In genomic region chr12:123492290-123492689, GRCh38 we compare ENCODE assay signal across 23 cellular contexts. TPM values are rescaled to one million over a fixed set of nuclear protein-coding genes. Genes with fewer than 3 reads are reported as not detected.
DNase-seq lines count a peak whose midpoint lies in the region; ATAC-seq and TF ChIP-seq lines count a peak whose summit lies in the region.
"Had no signal": no experiment of that assay in that cellular context is flagged by ENCODE, and none has a peak within 500 bp of the region (broad histone marks: within the 10 kb centered on the region; RNA-seq: fewer than 3 reads in every experiment).

No MANE protein-coding gene starts in this region.

- H3K9me3 ChIP-seq in CD4-positive, CD25-positive, alpha-beta regulatory T cell (ENCODE audit: control insufficient read depth in 2 of 2, low read length in 2 of 2) = no peaks in the 10 kb centered on the region
- H3K9me3 ChIP-seq: esophagus muscularis mucosa had no signal

- no peaks in the 10 kb centered on the region for H3K27me3 Mint-ChIP-seq in CD4-positive, CD25-positive, alpha-beta regulatory T cell
- H3K27me3 Mint-ChIP-seq in glutamatergic neuron (ENCODE audit: unreplicated experiment) (peaks cover 10% of the 10 kb centered on the region), nephron (ENCODE audit: low read depth) (no peaks in the 10 kb centered on the region)
- H3K27me3 Mint-ChIP-seq: activated B cell treated with CpG ODN at 0.5 μM for 24 hours; activated CD8-positive, alpha-beta T cell treated with anti-CD3 and anti-CD28 coated beads for 36 hours; activated T-cell treated with anti-CD3 and anti-CD28 coated beads, Interleukin-2, amount 50 U/mL, for 24 hours; IgD-negative memory B cell; stimulated activated naive CD8-positive, alpha-beta T cell treated with anti-CD3 and anti-CD28 coated beads, Interleukin-15, amount 100 ng/mL, for 72 hours had no signal

- no peak for ATAC-seq in CD4-positive, CD25-positive, alpha-beta regulatory T cell (ENCODE audit: low read depth in 2 of 2)
- ATAC-seq: activated CD8-positive, alpha-beta T cell treated with anti-CD3 and anti-CD28 coated beads for 36 hours; stimulated activated naive CD8-positive, alpha-beta T cell treated with anti-CD3 and anti-CD28 coated beads, Interleukin-15, amount 100 ng/mL, for 72 hours had no signal

- H3K4me1 ChIP-seq in CD4-positive, CD25-positive, alpha-beta regulatory T cell (ENCODE audit: control insufficient read depth, insufficient read depth, low read length, poor library complexity, severe bottlenecking) = no peaks in the 10 kb centered on the region
- H3K4me1 ChIP-seq: esophagus muscularis mucosa had no signal

- H3K4me1 Mint-ChIP-seq in CD4-positive, CD25-positive, alpha-beta regulatory T cell = peaks cover 0 to 2% (median 0%) of the 10 kb centered on the region in 4 donors
- H3K4me1 Mint-ChIP-seq in glutamatergic neuron (ENCODE audit: low read depth, unreplicated experiment) (peaks cover 23% of the 10 kb centered on the region), nephron (peaks cover 21% of the 10 kb centered on the region)
- H3K4me1 Mint-ChIP-seq: activated B cell treated with CpG ODN at 0.5 μM for 24 hours; IgD-negative memory B cell; stimulated activated naive CD8-positive, alpha-beta T cell treated with anti-CD3 and anti-CD28 coated beads, Interleukin-15, amount 100 ng/mL, for 72 hours had no signal

- no peak for DNase-seq in CD4-positive, CD25-positive, alpha-beta regulatory T cell
- DNase-seq in NCI-H82 treated with DMSO at 0.1 percent for 48 hours (lab: John Stamatoyannopoulos, UW; ENCODE audit: unreplicated experiment) = peak; percentile 44
- DNase-seq in glutamatergic neuron = no peak
- no peak for DNase-seq in amygdala (lab: John Stamatoyannopoulos, UW)
- DNase-seq in UCSD-AML1 (lab: John Stamatoyannopoulos, UW; ENCODE audit: unreplicated experiment) = no peak
- no peak for DNase-seq in EL
- DNase-seq in T1000 (lab: John Stamatoyannopoulos, UW) = no peak
- DNase-seq: ACHN; activated B cell treated with CpG ODN at 0.5 μM for 24 hours; activated CD8-positive, alpha-beta T cell treated with anti-CD3 and anti-CD28 coated beads for 36 hours; activated naive CD4-positive, alpha-beta T cell treated with anti-CD3 and anti-CD28 coated beads for 36 hours; activated T-cell treated with anti-CD3 and anti-CD28 coated beads, Interleukin-2, amount 50 U/mL, for 24 hours; aorta; C1 segment of cervical spinal cord; MM.1S; NCI-H1930; NCI-H446 treated with DMSO at 0.1 percent for 48 hours; stimulated activated CD4-positive, alpha-beta T cell treated with anti-CD3 and anti-CD28 coated beads, Interleukin-1b, Interleukin-23, amount 100 ng/mL, for 48 hours; stimulated activated naive CD8-positive, alpha-beta T cell treated with anti-CD3 and anti-CD28 coated beads, Interleukin-15, amount 100 ng/mL, for 72 hours had no signal

- peaks cover 5% of the 10 kb centered on the region for H3K36me3 Mint-ChIP-seq in CD4-positive, CD25-positive, alpha-beta regulatory T cell
- H3K36me3 Mint-ChIP-seq in glutamatergic neuron (ENCODE audit: unreplicated experiment) (no peaks in the 10 kb centered on the region), nephron (ENCODE audit: low read depth) (peaks cover 37% of the 10 kb centered on the region)

- H3K4me3 Mint-ChIP-seq in CD4-positive, CD25-positive, alpha-beta regulatory T cell = no peak overlapping the region
- peak overlapping the region; percentile 54 for H3K4me3 Mint-ChIP-seq in glutamatergic neuron (ENCODE audit: unreplicated experiment)
- H3K4me3 Mint-ChIP-seq in nephron = no peak overlapping the region
- H3K4me3 Mint-ChIP-seq: activated B cell treated with CpG ODN at 0.5 μM for 24 hours; activated CD8-positive, alpha-beta T cell treated with anti-CD3 and anti-CD28 coated beads for 36 hours; activated naive CD4-positive, alpha-beta T cell treated with anti-CD3 and anti-CD28 coated beads for 36 hours; activated T-cell treated with anti-CD3 and anti-CD28 coated beads, Interleukin-2, amount 50 U/mL, for 24 hours; IgD-negative memory B cell; stimulated activated naive CD8-positive, alpha-beta T cell treated with anti-CD3 and anti-CD28 coated beads, Interleukin-15, amount 100 ng/mL, for 72 hours had no signal

- H3K4me3 ChIP-seq in CD4-positive, CD25-positive, alpha-beta regulatory T cell (ENCODE audit: low read depth, low read length) = no peak overlapping the region
- H3K4me3 ChIP-seq: esophagus muscularis mucosa had no signal

- no peak overlapping the region for H3K27ac ChIP-seq in CD4-positive, CD25-positive, alpha-beta regulatory T cell (ENCODE audit: insufficient read depth, low read length, poor library complexity, severe bottlenecking)
- H3K27ac ChIP-seq: esophagus muscularis mucosa, HL-60 had no signal

- H3K27ac Mint-ChIP-seq in CD4-positive, CD25-positive, alpha-beta regulatory T cell = peak overlapping the region in 2 of 3 donors; percentile 48 to 62
- peak overlapping the region; percentile 90 for H3K27ac Mint-ChIP-seq in glutamatergic neuron (ENCODE audit: unreplicated experiment)
- H3K27ac Mint-ChIP-seq in nephron = peak overlapping the region; percentile 6 to 91 (median 43)
- H3K27ac Mint-ChIP-seq: activated B cell treated with CpG ODN at 0.5 μM for 24 hours; activated CD8-positive, alpha-beta T cell treated with anti-CD3 and anti-CD28 coated beads for 36 hours; activated naive CD4-positive, alpha-beta T cell treated with anti-CD3 and anti-CD28 coated beads for 36 hours; activated T-cell treated with anti-CD3 and anti-CD28 coated beads, Interleukin-2, amount 50 U/mL, for 24 hours; IgD-negative memory B cell; stimulated activated naive CD8-positive, alpha-beta T cell treated with anti-CD3 and anti-CD28 coated beads, Interleukin-15, amount 100 ng/mL, for 72 hours had no signal

- H3K36me3 ChIP-seq in CD4-positive, CD25-positive, alpha-beta regulatory T cell (ENCODE audit: control insufficient read depth, insufficient read depth, low read length) = no peaks in the 10 kb centered on the region

- peaks cover 0 to 2% (median 0%) of the 10 kb centered on the region in 7 donors for H3K9me3 Mint-ChIP-seq in CD4-positive, CD25-positive, alpha-beta regulatory T cell
- H3K9me3 Mint-ChIP-seq in glutamatergic neuron (ENCODE audit: unreplicated experiment) (peaks cover 5% of the 10 kb centered on the region), nephron (no peaks in the 10 kb centered on the region)
- H3K9me3 Mint-ChIP-seq: activated B cell treated with CpG ODN at 0.5 μM for 24 hours; activated CD8-positive, alpha-beta T cell treated with anti-CD3 and anti-CD28 coated beads for 36 hours; activated naive CD4-positive, alpha-beta T cell treated with anti-CD3 and anti-CD28 coated beads for 36 hours; activated T-cell treated with anti-CD3 and anti-CD28 coated beads, Interleukin-2, amount 50 U/mL, for 24 hours; IgD-negative memory B cell; stimulated activated naive CD8-positive, alpha-beta T cell treated with anti-CD3 and anti-CD28 coated beads, Interleukin-15, amount 100 ng/mL, for 72 hours had no signal

- no peaks in the 10 kb centered on the region for H3K27me3 ChIP-seq in CD4-positive, CD25-positive, alpha-beta regulatory T cell (ENCODE audit: control insufficient read depth, insufficient read depth, low read length)
- H3K27me3 ChIP-seq: esophagus muscularis mucosa had no signal

- TF ChIP-seq CTCF in glutamatergic neuron (IDR thresholded peaks at IDR 0.05; ENCODE audit: partially characterized antibody, unreplicated experiment) (no peak), nephron (IDR thresholded peaks at IDR 0.05; ENCODE audit: unreplicated experiment in 3 of 3) (no peak)

RNA-seq across cellular contexts. Expression of gene SNRNP35, which starts 34.4 kb away (rescaled TPM):
- 47.8 TPM for total RNA-seq in CD4-positive, CD25-positive, alpha-beta regulatory T cell
- polyA plus RNA-seq in CD4-positive, CD25-positive, alpha-beta regulatory T cell = 10 to 100 TPM; 43.5 to 54.4 (median 46.0) TPM
- 33.1 TPM for total RNA-seq in glutamatergic neuron (ENCODE audit: unreplicated experiment)

RNA-seq across cellular contexts. Expression of gene RILPL1, which starts 41.2 kb away (rescaled TPM):
- total RNA-seq in CD4-positive, CD25-positive, alpha-beta regulatory T cell = 6.6 TPM
- under 1 TPM; 0.13 to 0.49 (median 0.32) TPM for polyA plus RNA-seq in CD4-positive, CD25-positive, alpha-beta regulatory T cell
- total RNA-seq in glutamatergic neuron (ENCODE audit: unreplicated experiment) = 6.2 TPM

RNA-seq across cellular contexts. Expression of gene RILPL2, which starts 55.8 kb away (rescaled TPM):
- total RNA-seq in CD4-positive, CD25-positive, alpha-beta regulatory T cell = 14.7 TPM
- polyA plus RNA-seq in CD4-positive, CD25-positive, alpha-beta regulatory T cell = 10 to 100 TPM; 10.2 to 15.5 (median 10.9) TPM
- total RNA-seq in glutamatergic neuron (ENCODE audit: unreplicated experiment) = 0.10 TPM

Comparison
In these comparisons a context has a peak if more than half of its experiments do, and no peak if none do; other contexts are left out.
1. RNA of gene RILPL2, which starts 55.8 kb away (total RNA-seq): 14.7 TPM in CD4-positive, CD25-positive, alpha-beta regulatory T cell (single experiment); 0.10 TPM in glutamatergic neuron (single experiment); every median in the first group is over 10 times any median in the second.
2. Peak in every context shown above with its lines, with median percentiles within 50 percentile points of each other: H3K27ac Mint-ChIP-seq.